ENCODE assay signal across 16 cellular contexts in the genomic region with DNA sequence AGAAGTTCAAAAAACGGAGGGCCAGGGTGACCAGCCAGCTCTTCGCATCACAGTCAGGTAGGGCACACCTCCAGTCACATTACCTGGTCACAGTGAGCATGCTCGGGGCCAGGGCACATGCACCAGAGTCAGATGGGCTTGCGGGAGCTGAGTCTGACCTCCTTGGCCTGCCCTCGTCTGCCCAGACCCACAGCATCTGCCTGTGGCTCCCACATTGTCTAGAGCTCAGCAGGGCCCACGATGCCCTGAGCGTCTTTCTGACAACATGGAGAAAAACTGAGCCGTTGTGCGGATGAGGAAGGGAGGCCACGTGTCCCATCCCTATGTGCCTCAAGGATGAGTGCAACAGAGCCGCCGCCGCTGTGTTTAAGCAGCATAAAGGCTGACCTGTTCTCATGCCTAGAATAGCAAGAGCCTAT. TPM values are rescaled to one million over a fixed set of nuclear protein-coding genes. Genes with fewer than 3 reads are reported as not detected.
A peak's percentile ranks its signal among the peaks of the same experiment; 100 is the strongest.
DNase-seq lines count a peak whose midpoint lies in the region; ATAC-seq and TF ChIP-seq lines count a peak whose summit lies in the region.
"Had no signal": no experiment of that assay in that cellular context is flagged by ENCODE, and none has a peak within 500 bp of the region (broad histone marks: within the 10 kb centered on the region; RNA-seq: fewer than 3 reads in every experiment).

No MANE protein-coding gene starts in this region.

- H3K27ac ChIP-seq in upper lobe of right lung, result no peak overlapping the region

- TF ChIP-seq CTCF in osteocyte (IDR thresholded peaks at IDR 0.05) (no peak), upper lobe of right lung (IDR thresholded peaks at IDR 0.05) (no peak), progenitor cell of endocrine pancreas (IDR thresholded peaks at IDR 0.05; ENCODE audit: unreplicated experiment) (no peak)

- peaks cover 6% of the 10 kb centered on the region for H3K4me1 ChIP-seq in upper lobe of right lung
- H3K4me1 ChIP-seq: BE2C had no signal

- H3K36me3 ChIP-seq in upper lobe of right lung, result no peaks in the 10 kb centered on the region
- H3K36me3 ChIP-seq: BE2C had no signal

- intact Hi-C loops in upper lobe of right lung (cut with DNase I), result no loop called here

- no peaks in the 10 kb centered on the region for H3K36me3 Mint-ChIP-seq in osteocyte (ENCODE audit: unreplicated experiment)
- H3K36me3 Mint-ChIP-seq in progenitor cell of endocrine pancreas (ENCODE audit: insufficient read depth), result no peaks in the 10 kb centered on the region
- peaks cover 3% of the 10 kb centered on the region in 2 donors for H3K36me3 Mint-ChIP-seq in stimulated activated naive B cell treated with anti-CD40 and anti-IgM and Interleukin-4, amounts not matched to agents 10 μg/mL and 1 μg/mL and 100 μg/mL, for 72 hours

- H3K27me3 ChIP-seq in upper lobe of right lung, result no peaks in the 10 kb centered on the region
- H3K27me3 ChIP-seq: BE2C had no signal

- ATAC-seq in upper lobe of right lung, result no peak
- ATAC-seq in stimulated activated naive B cell treated with anti-CD40 and anti-IgM and Interleukin-4, amounts not matched to agents 10 μg/mL and 1 μg/mL and 100 μg/mL, for 72 hours (replicated peaks), result no peak

- H3K9me3 ChIP-seq in upper lobe of right lung, result no peaks in the 10 kb centered on the region
- H3K9me3 ChIP-seq: BE2C had no signal

- peaks cover 2% of the 10 kb centered on the region for H3K4me1 Mint-ChIP-seq in osteocyte (ENCODE audit: unreplicated experiment)
- H3K4me1 Mint-ChIP-seq in progenitor cell of endocrine pancreas (ENCODE audit: low read depth), result peaks cover 3% of the 10 kb centered on the region
- H3K4me1 Mint-ChIP-seq in stimulated activated naive B cell treated with anti-CD40 and anti-IgM and Interleukin-4, amounts not matched to agents 10 μg/mL and 1 μg/mL and 100 μg/mL, for 72 hours, result no peaks in the 10 kb centered on the region

- H3K4me3 Mint-ChIP-seq in osteocyte (ENCODE audit: unreplicated experiment) (no peak overlapping the region), progenitor cell of endocrine pancreas (ENCODE audit: low read depth) (no peak overlapping the region)
- no peak overlapping the region for H3K4me3 Mint-ChIP-seq in stimulated activated naive B cell treated with anti-CD40 and anti-IgM and Interleukin-4, amounts not matched to agents 10 μg/mL and 1 μg/mL and 100 μg/mL, for 72 hours

- no peak overlapping the region for H3K4me3 ChIP-seq in upper lobe of right lung

- peak; percentile 29 for DNase-seq in activated CD8-positive, alpha-beta memory T cell treated with anti-CD3 and anti-CD28 coated beads, Interleukin-2, amount 50 U/mL, for 48 hours
- peak; percentile 46 for DNase-seq in islet precursor cell
- DNase-seq in osteocyte (ENCODE audit: extremely low spot score, unreplicated experiment), result peak; percentile 73
- peak; percentile 49 for DNase-seq in upper lobe of right lung
- DNase-seq in T1000 (lab: John Stamatoyannopoulos, UW), result no peak
- DNase-seq in progenitor cell of endocrine pancreas (ENCODE audit: low spot score, unreplicated experiment), result no peak
- DNase-seq in stimulated activated naive B cell treated with anti-CD40 and anti-IgM and Interleukin-4, amounts not matched to agents 10 μg/mL and 1 μg/mL and 100 μg/mL, for 72 hours, result no peak
- DNase-seq: BE2C, EL, GF-D8, Karpas-422, NCI-H446, NCI-H526, Right ventricle myocardium superior had no signal

- H3K27ac Mint-ChIP-seq in osteocyte (ENCODE audit: unreplicated experiment), result no peak overlapping the region
- H3K27ac Mint-ChIP-seq in progenitor cell of endocrine pancreas, result no peak overlapping the region
- H3K27ac Mint-ChIP-seq in stimulated activated naive B cell treated with anti-CD40 and anti-IgM and Interleukin-4, amounts not matched to agents 10 μg/mL and 1 μg/mL and 100 μg/mL, for 72 hours, result no peak overlapping the region

- peaks cover 34% of the 10 kb centered on the region for H3K27me3 Mint-ChIP-seq in osteocyte (ENCODE audit: unreplicated experiment)
- peaks cover 5% of the 10 kb centered on the region for H3K27me3 Mint-ChIP-seq in progenitor cell of endocrine pancreas
- peaks cover 15 to 17% of the 10 kb centered on the region in 2 donors for H3K27me3 Mint-ChIP-seq in stimulated activated naive B cell treated with anti-CD40 and anti-IgM and Interleukin-4, amounts not matched to agents 10 μg/mL and 1 μg/mL and 100 μg/mL, for 72 hours

- H3K9me3 Mint-ChIP-seq in osteocyte (ENCODE audit: unreplicated experiment) (peaks cover 3% of the 10 kb centered on the region), progenitor cell of endocrine pancreas (ENCODE audit: low read depth) (no peaks in the 10 kb centered on the region)
- H3K9me3 Mint-ChIP-seq in stimulated activated naive B cell treated with anti-CD40 and anti-IgM and Interleukin-4, amounts not matched to agents 10 μg/mL and 1 μg/mL and 100 μg/mL, for 72 hours, result peaks cover 0 to 2% of the 10 kb centered on the region in 2 donors

RNA-seq across cellular contexts. Expression of a gene that starts 37.6 kb away (rescaled TPM):
- 0.57 and 1.3 TPM in 2 replicates for total RNA-seq in osteocyte
- 33.3 TPM for total RNA-seq in upper lobe of right lung
- total RNA-seq in progenitor cell of endocrine pancreas, result 1.6 and 2.1 TPM in 2 replicates
- total RNA-seq: A673, RPMI7951 had no signal

Comparison
In these comparisons a context has a peak if more than half of its experiments do, and no peak if none do; other contexts are left out.
1. DNase-seq: peak in activated CD8-positive, alpha-beta memory T cell treated with anti-CD3 and anti-CD28 coated beads, Interleukin-2, amount 50 U/mL, for 48 hours (single experiment), islet precursor cell (single experiment), osteocyte (single experiment) and upper lobe of right lung (single experiment); none in T1000 (single experiment), progenitor cell of endocrine pancreas (single experiment) and stimulated activated naive B cell treated with anti-CD40 and anti-IgM and Interleukin-4, amounts not matched to agents 10 μg/mL and 1 μg/mL and 100 μg/mL, for 72 hours (single experiment).
2. RNA of a gene that starts 37.6 kb away (total RNA-seq): 33.3 TPM in upper lobe of right lung (single experiment); 1.6 to 2.1 TPM in progenitor cell of endocrine pancreas and 0.57 to 1.3 TPM in osteocyte; every median in the first group is over 10 times any median in the second.